ENCODE assay signal across 1 cellular context in the genomic region with DNA sequence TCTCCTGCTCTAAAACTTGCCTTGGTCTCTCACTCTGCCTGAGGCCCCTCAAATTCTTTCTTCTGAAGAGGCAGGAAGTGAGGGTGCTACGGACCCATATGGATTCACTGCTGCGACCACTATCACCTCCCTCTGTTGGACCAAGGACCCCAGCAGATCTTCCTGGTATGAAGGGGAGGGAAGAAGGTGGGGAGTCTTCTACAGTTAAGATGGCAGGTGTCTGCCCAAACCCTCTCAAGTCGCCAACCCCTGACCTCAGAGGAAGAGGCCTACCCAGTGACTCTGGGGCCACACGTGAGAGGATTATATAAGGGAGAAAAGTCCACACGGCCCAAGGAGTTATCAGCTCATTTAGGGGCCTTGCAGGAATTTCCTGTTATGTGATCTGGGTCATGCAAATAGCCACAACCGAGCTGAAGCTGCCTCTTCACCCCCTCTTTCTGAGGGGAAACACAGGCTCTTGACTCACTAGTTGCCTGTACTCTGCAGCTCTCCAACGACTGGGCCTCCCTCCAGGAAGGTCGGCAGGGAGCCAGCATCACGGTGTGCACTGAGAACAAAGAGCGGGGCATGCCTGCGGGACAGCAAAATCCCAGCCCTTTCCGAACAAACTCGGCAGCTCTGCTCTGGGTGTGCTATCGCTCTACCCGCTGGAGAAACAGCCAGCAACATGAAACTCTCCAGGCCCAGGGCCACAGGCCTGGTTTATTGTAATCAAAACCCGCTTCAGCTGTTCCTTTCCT.
TF ChIP-seq lines count a peak whose summit lies in the region.

No MANE protein-coding gene starts in this region.

TF ChIP-seq in GM23338, 12 proteins besides CTCF, POLR2A, EP300 and RAD21 (continued from another document):
- TF ChIP-seq, protein P1, sequence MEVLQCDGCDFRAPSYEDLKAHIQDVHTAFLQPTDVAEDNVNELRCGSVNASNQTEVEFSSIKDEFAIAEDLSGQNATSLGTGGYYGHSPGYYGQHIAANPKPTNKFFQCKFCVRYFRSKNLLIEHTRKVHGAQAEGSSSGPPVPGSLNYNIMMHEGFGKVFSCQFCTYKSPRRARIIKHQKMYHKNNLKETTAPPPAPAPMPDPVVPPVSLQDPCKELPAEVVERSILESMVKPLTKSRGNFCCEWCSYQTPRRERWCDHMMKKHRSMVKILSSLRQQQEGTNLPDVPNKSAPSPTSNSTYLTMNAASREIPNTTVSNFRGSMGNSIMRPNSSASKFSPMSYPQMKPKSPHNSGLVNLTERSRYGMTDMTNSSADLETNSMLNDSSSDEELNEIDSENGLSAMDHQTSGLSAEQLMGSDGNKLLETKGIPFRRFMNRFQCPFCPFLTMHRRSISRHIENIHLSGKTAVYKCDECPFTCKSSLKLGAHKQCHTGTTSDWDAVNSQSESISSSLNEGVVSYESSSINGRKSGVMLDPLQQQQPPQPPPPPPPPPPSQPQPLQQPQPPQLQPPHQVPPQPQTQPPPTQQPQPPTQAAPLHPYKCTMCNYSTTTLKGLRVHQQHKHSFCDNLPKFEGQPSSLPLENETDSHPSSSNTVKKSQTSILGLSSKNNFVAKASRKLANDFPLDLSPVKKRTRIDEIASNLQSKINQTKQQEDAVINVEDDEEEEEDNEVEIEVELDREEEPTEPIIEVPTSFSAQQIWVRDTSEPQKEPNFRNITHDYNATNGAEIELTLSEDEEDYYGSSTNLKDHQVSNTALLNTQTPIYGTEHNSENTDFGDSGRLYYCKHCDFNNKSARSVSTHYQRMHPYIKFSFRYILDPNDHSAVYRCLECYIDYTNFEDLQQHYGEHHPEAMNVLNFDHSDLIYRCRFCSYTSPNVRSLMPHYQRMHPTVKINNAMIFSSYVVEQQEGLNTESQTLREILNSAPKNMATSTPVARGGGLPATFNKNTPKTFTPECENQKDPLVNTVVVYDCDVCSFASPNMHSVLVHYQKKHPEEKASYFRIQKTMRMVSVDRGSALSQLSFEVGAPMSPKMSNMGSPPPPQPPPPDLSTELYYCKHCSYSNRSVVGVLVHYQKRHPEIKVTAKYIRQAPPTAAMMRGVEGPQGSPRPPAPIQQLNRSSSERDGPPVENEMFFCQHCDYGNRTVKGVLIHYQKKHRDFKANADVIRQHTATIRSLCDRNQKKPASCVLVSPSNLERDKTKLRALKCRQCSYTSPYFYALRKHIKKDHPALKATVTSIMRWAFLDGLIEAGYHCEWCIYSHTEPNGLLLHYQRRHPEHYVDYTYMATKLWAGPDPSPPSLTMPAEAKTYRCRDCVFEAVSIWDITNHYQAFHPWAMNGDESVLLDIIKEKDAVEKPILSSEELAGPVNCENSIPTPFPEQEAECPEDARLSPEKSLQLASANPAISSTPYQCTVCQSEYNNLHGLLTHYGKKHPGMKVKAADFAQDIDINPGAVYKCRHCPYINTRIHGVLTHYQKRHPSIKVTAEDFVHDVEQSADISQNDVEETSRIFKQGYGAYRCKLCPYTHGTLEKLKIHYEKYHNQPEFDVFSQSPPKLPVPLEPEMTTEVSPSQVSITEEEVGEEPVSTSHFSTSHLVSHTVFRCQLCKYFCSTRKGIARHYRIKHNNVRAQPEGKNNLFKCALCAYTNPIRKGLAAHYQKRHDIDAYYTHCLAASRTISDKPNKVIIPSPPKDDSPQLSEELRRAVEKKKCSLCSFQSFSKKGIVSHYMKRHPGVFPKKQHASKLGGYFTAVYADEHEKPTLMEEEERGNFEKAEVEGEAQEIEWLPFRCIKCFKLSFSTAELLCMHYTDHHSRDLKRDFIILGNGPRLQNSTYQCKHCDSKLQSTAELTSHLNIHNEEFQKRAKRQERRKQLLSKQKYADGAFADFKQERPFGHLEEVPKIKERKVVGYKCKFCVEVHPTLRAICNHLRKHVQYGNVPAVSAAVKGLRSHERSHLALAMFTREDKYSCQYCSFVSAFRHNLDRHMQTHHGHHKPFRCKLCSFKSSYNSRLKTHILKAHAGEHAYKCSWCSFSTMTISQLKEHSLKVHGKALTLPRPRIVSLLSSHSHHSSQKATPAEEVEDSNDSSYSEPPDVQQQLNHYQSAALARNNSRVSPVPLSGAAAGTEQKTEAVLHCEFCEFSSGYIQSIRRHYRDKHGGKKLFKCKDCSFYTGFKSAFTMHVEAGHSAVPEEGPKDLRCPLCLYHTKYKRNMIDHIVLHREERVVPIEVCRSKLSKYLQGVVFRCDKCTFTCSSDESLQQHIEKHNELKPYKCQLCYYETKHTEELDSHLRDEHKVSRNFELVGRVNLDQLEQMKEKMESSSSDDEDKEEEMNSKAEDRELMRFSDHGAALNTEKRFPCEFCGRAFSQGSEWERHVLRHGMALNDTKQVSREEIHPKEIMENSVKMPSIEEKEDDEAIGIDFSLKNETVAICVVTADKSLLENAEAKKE (CRISPR knock-in tag; IDR thresholded peaks at IDR 0.05) = no peak
- TF ChIP-seq EZH2 (IDR thresholded peaks at IDR 0.05; ENCODE audit: low read depth, unreplicated experiment) = no peak
- no peak for TF ChIP-seq STAT1 (IDR thresholded peaks at IDR 0.05; ENCODE audit: unreplicated experiment)
- no peak for TF ChIP-seq ZNF331 (CRISPR knock-in tag; IDR thresholded peaks at IDR 0.05; ENCODE audit: low read depth)
- no peak for TF ChIP-seq POLR2AphosphoS5 (IDR thresholded peaks at IDR 0.05; ENCODE audit: low read depth)
